ENCODE assay signal across 1 cellular context in genomic region chr4:52051213-52051614, GRCh38.
TF ChIP-seq lines count a peak whose summit lies in the region.

Gene SPATA18 (plus strand): TSS chr4:52051304. CDS start chr4:52051705, 401 bp downstream.

TF ChIP-seq in H1, 55 proteins besides CTCF, POLR2A, EP300 and RAD21:
- TF ChIP-seq YY1 (IDR thresholded peaks at IDR 0.05; ENCODE audit: low read depth, low read length) (0 out of 2 replicates have a peak, but pooled peaks have one; percentile 35), SUZ12 (IDR thresholded peaks at IDR 0.05; ENCODE audit: low read length) (peak; percentile 69), TAF7 (optimal IDR thresholded peaks at IDR 0.05; ENCODE audit: borderline replicate concordance, low read depth, low read length) (no peak), BACH1 (IDR thresholded peaks at IDR 0.05; ENCODE audit: low read length) (peak; percentile 25; the same call in 1 of the 2 replicates)
